Comparison of ENCODE assay signal across 1 cellular context in the genomic region with DNA sequence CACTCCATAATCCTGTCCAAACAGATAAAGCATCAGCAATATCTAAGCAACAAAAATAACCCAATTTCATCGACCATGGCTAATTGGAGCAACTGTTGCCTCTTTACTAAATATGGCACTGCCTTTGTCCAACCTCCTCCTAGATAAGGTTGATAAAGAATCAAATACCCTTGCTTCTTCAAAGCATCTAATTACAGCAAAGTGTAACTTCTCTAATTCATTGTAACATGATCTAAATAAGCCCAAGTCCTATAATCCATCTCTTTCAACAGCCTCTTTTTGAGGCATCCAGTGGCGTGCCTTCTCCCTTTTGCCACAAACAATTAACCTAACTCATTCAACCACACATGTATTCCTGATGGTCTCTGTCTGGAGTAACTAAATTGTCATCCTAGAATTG.
TF ChIP-seq lines count a peak whose summit lies in the region.

No MANE protein-coding gene starts in this region.

TF ChIP-seq in GM23338, 12 proteins besides CTCF, POLR2A, EP300 and RAD21 (continued from another document):
- TF ChIP-seq, protein P1, sequence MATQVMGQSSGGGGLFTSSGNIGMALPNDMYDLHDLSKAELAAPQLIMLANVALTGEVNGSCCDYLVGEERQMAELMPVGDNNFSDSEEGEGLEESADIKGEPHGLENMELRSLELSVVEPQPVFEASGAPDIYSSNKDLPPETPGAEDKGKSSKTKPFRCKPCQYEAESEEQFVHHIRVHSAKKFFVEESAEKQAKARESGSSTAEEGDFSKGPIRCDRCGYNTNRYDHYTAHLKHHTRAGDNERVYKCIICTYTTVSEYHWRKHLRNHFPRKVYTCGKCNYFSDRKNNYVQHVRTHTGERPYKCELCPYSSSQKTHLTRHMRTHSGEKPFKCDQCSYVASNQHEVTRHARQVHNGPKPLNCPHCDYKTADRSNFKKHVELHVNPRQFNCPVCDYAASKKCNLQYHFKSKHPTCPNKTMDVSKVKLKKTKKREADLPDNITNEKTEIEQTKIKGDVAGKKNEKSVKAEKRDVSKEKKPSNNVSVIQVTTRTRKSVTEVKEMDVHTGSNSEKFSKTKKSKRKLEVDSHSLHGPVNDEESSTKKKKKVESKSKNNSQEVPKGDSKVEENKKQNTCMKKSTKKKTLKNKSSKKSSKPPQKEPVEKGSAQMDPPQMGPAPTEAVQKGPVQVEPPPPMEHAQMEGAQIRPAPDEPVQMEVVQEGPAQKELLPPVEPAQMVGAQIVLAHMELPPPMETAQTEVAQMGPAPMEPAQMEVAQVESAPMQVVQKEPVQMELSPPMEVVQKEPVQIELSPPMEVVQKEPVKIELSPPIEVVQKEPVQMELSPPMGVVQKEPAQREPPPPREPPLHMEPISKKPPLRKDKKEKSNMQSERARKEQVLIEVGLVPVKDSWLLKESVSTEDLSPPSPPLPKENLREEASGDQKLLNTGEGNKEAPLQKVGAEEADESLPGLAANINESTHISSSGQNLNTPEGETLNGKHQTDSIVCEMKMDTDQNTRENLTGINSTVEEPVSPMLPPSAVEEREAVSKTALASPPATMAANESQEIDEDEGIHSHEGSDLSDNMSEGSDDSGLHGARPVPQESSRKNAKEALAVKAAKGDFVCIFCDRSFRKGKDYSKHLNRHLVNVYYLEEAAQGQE (IDR thresholded peaks at IDR 0.05; ENCODE audit: unreplicated experiment): no peak
- TF ChIP-seq CREB1 (CRISPR knock-in tag; IDR thresholded peaks at IDR 0.05; ENCODE audit: low read depth) (no peak), ZNF331 (CRISPR knock-in tag; IDR thresholded peaks at IDR 0.05; ENCODE audit: low read depth) (no peak), EZH2phosphoT487 (IDR thresholded peaks at IDR 0.05; ENCODE audit: unreplicated experiment) (no peak), STAT1 (IDR thresholded peaks at IDR 0.05; ENCODE audit: unreplicated experiment) (no peak)
- TF ChIP-seq, protein P2, sequence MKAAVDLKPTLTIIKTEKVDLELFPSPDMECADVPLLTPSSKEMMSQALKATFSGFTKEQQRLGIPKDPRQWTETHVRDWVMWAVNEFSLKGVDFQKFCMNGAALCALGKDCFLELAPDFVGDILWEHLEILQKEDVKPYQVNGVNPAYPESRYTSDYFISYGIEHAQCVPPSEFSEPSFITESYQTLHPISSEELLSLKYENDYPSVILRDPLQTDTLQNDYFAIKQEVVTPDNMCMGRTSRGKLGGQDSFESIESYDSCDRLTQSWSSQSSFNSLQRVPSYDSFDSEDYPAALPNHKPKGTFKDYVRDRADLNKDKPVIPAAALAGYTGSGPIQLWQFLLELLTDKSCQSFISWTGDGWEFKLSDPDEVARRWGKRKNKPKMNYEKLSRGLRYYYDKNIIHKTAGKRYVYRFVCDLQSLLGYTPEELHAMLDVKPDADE (IDR thresholded peaks at IDR 0.05): no peak
